In the genomic region with DNA sequence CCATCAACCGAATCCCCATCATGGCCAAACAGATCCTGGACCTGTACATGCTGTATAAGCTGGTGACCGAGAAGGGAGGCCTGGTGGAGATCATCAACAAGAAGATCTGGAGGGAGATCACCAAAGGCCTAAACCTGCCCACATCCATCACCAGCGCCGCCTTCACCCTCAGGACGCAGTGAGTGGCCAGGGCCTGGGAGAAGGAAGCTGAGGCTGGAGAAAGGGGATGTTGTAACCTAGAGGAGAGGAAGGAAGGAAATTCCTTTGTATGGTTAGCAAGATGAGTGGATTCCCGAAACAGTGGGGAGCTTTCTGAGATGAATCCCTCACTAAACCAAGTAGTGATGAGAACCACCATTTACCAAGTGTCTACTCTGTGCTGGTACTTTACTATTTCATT, we compare ENCODE assay signal across 26 cellular contexts. TPM values are rescaled to one million over a fixed set of nuclear protein-coding genes. Genes with fewer than 3 reads are reported as not detected.
A peak's percentile ranks its signal among the peaks of the same experiment; 100 is the strongest.
DNase-seq lines count a peak whose midpoint lies in the region; ATAC-seq and TF ChIP-seq lines count a peak whose summit lies in the region.
"Had no signal": no experiment of that assay in that cellular context is flagged by ENCODE, and none has a peak within 500 bp of the region (broad histone marks: within the 10 kb centered on the region; RNA-seq: fewer than 3 reads in every experiment).

No MANE protein-coding gene starts in this region.

- intact Hi-C loops in ascending aorta (cut with DNase I): loop anchor here (2.0 kb wide), 1 partner anchor 25 kb away; a partner anchor contains a TSS

- peak overlapping the region; percentile 23 to 54 for H3K27ac ChIP-seq in ascending aorta
- H3K27ac ChIP-seq in smooth muscle cell (ENCODE audit: low read depth): peak overlapping the region; percentile 78
- H3K27ac ChIP-seq: heart left ventricle, Peyer's patch, sigmoid colon, transverse colon, WERI-Rb-1 had no signal

- H2AFZ ChIP-seq in smooth muscle cell (ENCODE audit: low read depth): no peak overlapping the region

- H3K79me2 ChIP-seq in smooth muscle cell (ENCODE audit: low read depth): no peaks in the 10 kb centered on the region

- H3K9ac ChIP-seq in smooth muscle cell (ENCODE audit: low read depth): no peak overlapping the region

- DNase-seq in ELR (ENCODE audit: low read depth) (peak; percentile 19), ascending aorta (ENCODE audit: low spot score in 2 of 2) (no peak), fibroblast of pulmonary artery (ENCODE audit: low read depth) (peak; percentile 37), smooth muscle cell (lab: John Stamatoyannopoulos, UW; ENCODE audit: unreplicated experiment) (no peak), HuH-7.5 (ENCODE audit: low spot score) (no peak), NCI-H2196 (lab: John Stamatoyannopoulos, UW; ENCODE audit: unreplicated experiment) (no peak)
- DNase-seq: activated CD4-positive, alpha-beta T cell treated with anti-CD3 and anti-CD28 coated beads for 48 hours; activated T-cell treated with anti-CD3 and anti-CD28 coated beads for 4 hours; amniotic stem cell; C1 segment of cervical spinal cord; effector CD8-positive, alpha-beta T cell; islet precursor cell; KG1; MG63; naive thymus-derived CD8-positive, alpha-beta T cell; NCI-H1105 treated with DMSO at 0.1 percent for 48 hours; NCI-H2029 treated with DMSO at 0.1 percent for 48 hours; NCI-H82; Peyer's patch; sigmoid colon; stimulated activated CD4-positive, alpha-beta T cell treated with anti-CD3 and anti-CD28 coated beads, Interleukin-4, amount 100 ng/mL, for 4 hours; transverse colon; WERI-Rb-1 had no signal

- H4K20me1 ChIP-seq in smooth muscle cell (ENCODE audit: low read depth): no peaks in the 10 kb centered on the region

- ATAC-seq in GM21367 (IDR thresholded peaks at IDR 0.05; ENCODE audit: unreplicated experiment): no peak
- ATAC-seq in GM19397 (IDR thresholded peaks at IDR 0.05; ENCODE audit: unreplicated experiment): no peak
- ATAC-seq: heart left ventricle; naive thymus-derived CD8-positive, alpha-beta T cell had no signal

- no peaks in the 10 kb centered on the region for H3F3A ChIP-seq in smooth muscle cell (ENCODE audit: low read depth)

- H3K36me3 ChIP-seq in ascending aorta (peaks cover 36 to 49% of the 10 kb centered on the region in 2 donors), smooth muscle cell (ENCODE audit: low read depth) (no peaks in the 10 kb centered on the region)

- H3K27me3 ChIP-seq in ascending aorta: no peaks in the 10 kb centered on the region
- no peaks in the 10 kb centered on the region for H3K27me3 ChIP-seq in smooth muscle cell (ENCODE audit: low read depth)
- H3K27me3 ChIP-seq: heart left ventricle, MG63, Peyer's patch, sigmoid colon, transverse colon had no signal

- H3K9me3 ChIP-seq in ascending aorta (no peaks in the 10 kb centered on the region), smooth muscle cell (replicated peaks; ENCODE audit: low read depth) (no peaks in the 10 kb centered on the region)
- H3K9me3 ChIP-seq: heart left ventricle, MG63, Peyer's patch, sigmoid colon, transverse colon had no signal

- H3K4me2 ChIP-seq in smooth muscle cell: no peak overlapping the region

- no peak for TF ChIP-seq CTCF in ascending aorta (IDR thresholded peaks at IDR 0.05)
- TF ChIP-seq CTCF in fibroblast of pulmonary artery (IDR thresholded peaks at IDR 0.05; ENCODE audit: low read length, missing control alignments): no peak
- TF ChIP-seq CTCF in smooth muscle cell (IDR thresholded peaks at IDR 0.05; ENCODE audit: borderline replicate concordance, insufficient read depth, poor library complexity, severe bottlenecking): no peak

- H3K4me1 ChIP-seq in ascending aorta (peaks cover 0 to 8% of the 10 kb centered on the region in 2 donors), smooth muscle cell (ENCODE audit: low read depth) (peaks cover 20% of the 10 kb centered on the region)
- H3K4me1 ChIP-seq: Peyer's patch, sigmoid colon, transverse colon had no signal

- H3K4me3 ChIP-seq in ascending aorta (no peak overlapping the region), fibroblast of pulmonary artery (replicated peaks; ENCODE audit: low read depth, low read length) (no peak overlapping the region), smooth muscle cell (no peak overlapping the region)
- H3K4me3 ChIP-seq: heart left ventricle, MG63, Peyer's patch, sigmoid colon, transverse colon had no signal

- WGBS in smooth muscle cell (ENCODE audit: low lambda C conversion rate): 97% methylated on average over 6 of the region's 6 CpGs

RNA-seq across cellular contexts. Expression of a gene that starts 25.8 kb away (rescaled TPM):
- 154 TPM for total RNA-seq in ascending aorta
- total RNA-seq in smooth muscle cell: 92.4 and 105 TPM in 2 replicates
- polyA plus RNA-seq in smooth muscle cell: 68.8 and 72.6 TPM in 2 replicates

RNA-seq across cellular contexts. Expression of a gene that starts 48.8 kb away (rescaled TPM):
- 13.3 TPM for total RNA-seq in ascending aorta
- 7.2 and 7.3 TPM in 2 replicates for total RNA-seq in smooth muscle cell
- 7.7 and 17.9 TPM in 2 replicates for polyA plus RNA-seq in smooth muscle cell

Comparison
In these comparisons a context has a peak if more than half of its experiments do, and no peak if none do; other contexts are left out.
1. DNase-seq: peak in ELR (single experiment) and fibroblast of pulmonary artery (single experiment); none in ascending aorta (0 of 2), smooth muscle cell (single experiment), HuH-7.5 (single experiment) and NCI-H2196 (single experiment).